Comparison of ENCODE assay signal across 1 cellular context in the genomic region with DNA sequence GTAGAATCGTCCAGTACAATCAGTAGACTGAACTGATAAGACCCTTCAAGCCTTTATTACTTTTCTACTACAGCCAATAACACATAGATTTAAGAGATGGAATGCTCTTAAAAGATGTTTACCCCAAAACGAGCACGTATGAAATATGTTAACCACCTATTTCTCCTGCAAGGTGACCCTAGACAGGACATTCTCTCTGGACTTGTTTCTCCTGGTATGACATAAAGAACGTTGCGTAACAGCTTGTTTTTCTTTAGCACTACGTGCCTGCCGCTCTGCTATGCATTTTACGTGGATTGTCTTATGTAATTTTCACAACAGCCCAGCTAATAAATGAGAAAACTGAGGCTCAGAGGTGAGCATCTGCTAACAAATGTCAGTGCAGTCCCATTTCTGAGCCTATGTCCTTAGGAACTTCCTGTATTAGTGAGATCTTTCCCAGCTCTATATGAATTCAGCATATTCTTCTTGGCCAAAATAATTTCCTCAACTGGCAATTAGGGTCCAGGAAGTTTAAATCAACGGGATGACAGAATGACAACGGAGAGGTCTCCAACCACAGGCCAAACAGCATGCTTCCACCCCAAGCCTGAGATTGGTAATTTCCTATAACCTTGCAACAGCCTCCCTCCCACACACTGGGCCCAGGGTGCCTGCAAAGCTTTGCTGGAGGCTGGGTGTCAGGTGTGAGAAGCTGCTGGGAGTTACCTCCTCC.
TF ChIP-seq lines count a peak whose summit lies in the region.

No MANE protein-coding gene starts in this region.

TF ChIP-seq in HepG2, 621 proteins besides CTCF, POLR2A, EP300 and RAD21 (continued from another document and continues in another):
- TF ChIP-seq, protein P1, sequence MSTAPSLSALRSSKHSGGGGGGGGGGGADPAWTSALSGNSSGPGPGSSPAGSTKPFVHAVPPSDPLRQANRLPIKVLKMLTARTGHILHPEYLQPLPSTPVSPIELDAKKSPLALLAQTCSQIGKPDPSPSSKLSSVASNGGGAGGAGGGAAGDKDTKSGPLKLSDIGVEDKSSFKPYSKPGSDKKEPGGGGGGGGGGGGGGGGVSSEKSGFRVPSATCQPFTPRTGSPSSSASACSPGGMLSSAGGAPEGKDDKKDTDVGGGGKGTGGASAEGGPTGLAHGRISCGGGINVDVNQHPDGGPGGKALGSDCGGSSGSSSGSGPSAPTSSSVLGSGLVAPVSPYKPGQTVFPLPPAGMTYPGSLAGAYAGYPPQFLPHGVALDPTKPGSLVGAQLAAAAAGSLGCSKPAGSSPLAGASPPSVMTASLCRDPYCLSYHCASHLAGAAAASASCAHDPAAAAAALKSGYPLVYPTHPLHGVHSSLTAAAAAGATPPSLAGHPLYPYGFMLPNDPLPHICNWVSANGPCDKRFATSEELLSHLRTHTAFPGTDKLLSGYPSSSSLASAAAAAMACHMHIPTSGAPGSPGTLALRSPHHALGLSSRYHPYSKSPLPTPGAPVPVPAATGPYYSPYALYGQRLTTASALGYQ (CRISPR knock-in tag; IDR thresholded peaks at IDR 0.05) = no peak
- TF ChIP-seq FUBP1 (CRISPR knock-in tag; IDR thresholded peaks at IDR 0.05; ENCODE audit: borderline replicate concordance) (peak; percentile 62; the same call in 1 of the 2 replicates), NONO (IDR thresholded peaks at IDR 0.05) (no peak), NONO (CRISPR knock-in tag; conservative IDR thresholded peaks at IDR 0.05) (no peak), IKZF1 (IDR thresholded peaks at IDR 0.05) (no peak), CREBL2 (CRISPR knock-in tag; IDR thresholded peaks at IDR 0.05; ENCODE audit: borderline replicate concordance) (no peak), ZBTB33 (CRISPR knock-in tag; IDR thresholded peaks at IDR 0.05) (0 out of 2 replicates have a peak, but pooled peaks have one; percentile 47), ZNF816 (CRISPR knock-in tag; IDR thresholded peaks at IDR 0.05; ENCODE audit: borderline replicate concordance) (no peak; the same call in none of the 2 replicates), GTF3A (CRISPR knock-in tag; conservative IDR thresholded peaks at IDR 0.05) (no peak), ZMYM4 (CRISPR knock-in tag; IDR thresholded peaks at IDR 0.05) (peak; percentile 12), TAF1 (CRISPR knock-in tag; IDR thresholded peaks at IDR 0.05) (no peak), ATF6 (CRISPR knock-in tag; conservative IDR thresholded peaks at IDR 0.05) (no peak), EEA1 (CRISPR knock-in tag; IDR thresholded peaks at IDR 0.05; ENCODE audit: borderline replicate concordance) (no peak), SRY (CRISPR knock-in tag; IDR thresholded peaks at IDR 0.05) (0 out of 2 replicates have a peak, but pooled peaks have one; percentile 11), MAZ (IDR thresholded peaks at IDR 0.05; ENCODE audit: borderline replicate concordance, low read depth, low read length) (no peak), MAZ (CRISPR knock-in tag; IDR thresholded peaks at IDR 0.05; ENCODE audit: low read depth) (no peak; the same call in none of the 2 replicates), ZNF367 (CRISPR knock-in tag; IDR thresholded peaks at IDR 0.05; ENCODE audit: borderline replicate concordance) (no peak), TBL1XR1 (IDR thresholded peaks at IDR 0.05; ENCODE audit: borderline replicate concordance, low read length, partially characterized antibody) (no peak), ZNF619 (CRISPR knock-in tag; IDR thresholded peaks at IDR 0.05) (peak; percentile 76; the same call in 1 of the 2 replicates), ZMYM2 (CRISPR knock-in tag; IDR thresholded peaks at IDR 0.05) (no peak), ATF1 (CRISPR knock-in tag; IDR thresholded peaks at IDR 0.05) (peak; percentile 40; the same call in 1 of the 2 replicates), ZNF124 (CRISPR knock-in tag; IDR thresholded peaks at IDR 0.05) (0 out of 2 replicates have a peak, but pooled peaks have one; percentile 16), ZZZ3 (CRISPR knock-in tag; IDR thresholded peaks at IDR 0.05; ENCODE audit: borderline replicate concordance) (no peak; the same call in 1 of the 2 replicates), PRPF4 (IDR thresholded peaks at IDR 0.05; ENCODE audit: low read depth, low read length, poor library complexity, severe bottlenecking) (no peak), ZNF746 (CRISPR knock-in tag; IDR thresholded peaks at IDR 0.05) (no peak), SIX4 (CRISPR knock-in tag; IDR thresholded peaks at IDR 0.05) (no peak; the same call in 1 of the 2 replicates), SIN3A (IDR thresholded peaks at IDR 0.05; ENCODE audit: borderline replicate concordance, low read depth, low read length) (no peak), NCOA5 (CRISPR knock-in tag; IDR thresholded peaks at IDR 0.05) (no peak; the same call in 1 of the 2 replicates), ZNF264 (CRISPR knock-in tag; IDR thresholded peaks at IDR 0.05) (no peak), ZNF496 (CRISPR knock-in tag; IDR thresholded peaks at IDR 0.05; ENCODE audit: insufficient replicate concordance) (no peak), FOXP1 (IDR thresholded peaks at IDR 0.05) (no peak), FOXP1 (CRISPR knock-in tag; IDR thresholded peaks at IDR 0.05) (peak; percentile 89), ZBTB49 (CRISPR knock-in tag; IDR thresholded peaks at IDR 0.05; ENCODE audit: borderline replicate concordance) (no peak), RBAK (CRISPR knock-in tag; IDR thresholded peaks at IDR 0.05) (peak; percentile 16; the same call in 1 of the 2 replicates), ZBTB7A (CRISPR knock-in tag; IDR thresholded peaks at IDR 0.05) (no peak), NPAS2 (CRISPR knock-in tag; IDR thresholded peaks at IDR 0.05; ENCODE audit: borderline replicate concordance) (no peak), FOXO1 (CRISPR knock-in tag; IDR thresholded peaks at IDR 0.05) (peak; percentile 97), TAF15 (IDR thresholded peaks at IDR 0.05; ENCODE audit: low read depth, low read length, poor library complexity, severe bottlenecking) (no peak), TP53 (CRISPR knock-in tag; conservative IDR thresholded peaks at IDR 0.05) (no peak)
- TF ChIP-seq, protein P2, sequence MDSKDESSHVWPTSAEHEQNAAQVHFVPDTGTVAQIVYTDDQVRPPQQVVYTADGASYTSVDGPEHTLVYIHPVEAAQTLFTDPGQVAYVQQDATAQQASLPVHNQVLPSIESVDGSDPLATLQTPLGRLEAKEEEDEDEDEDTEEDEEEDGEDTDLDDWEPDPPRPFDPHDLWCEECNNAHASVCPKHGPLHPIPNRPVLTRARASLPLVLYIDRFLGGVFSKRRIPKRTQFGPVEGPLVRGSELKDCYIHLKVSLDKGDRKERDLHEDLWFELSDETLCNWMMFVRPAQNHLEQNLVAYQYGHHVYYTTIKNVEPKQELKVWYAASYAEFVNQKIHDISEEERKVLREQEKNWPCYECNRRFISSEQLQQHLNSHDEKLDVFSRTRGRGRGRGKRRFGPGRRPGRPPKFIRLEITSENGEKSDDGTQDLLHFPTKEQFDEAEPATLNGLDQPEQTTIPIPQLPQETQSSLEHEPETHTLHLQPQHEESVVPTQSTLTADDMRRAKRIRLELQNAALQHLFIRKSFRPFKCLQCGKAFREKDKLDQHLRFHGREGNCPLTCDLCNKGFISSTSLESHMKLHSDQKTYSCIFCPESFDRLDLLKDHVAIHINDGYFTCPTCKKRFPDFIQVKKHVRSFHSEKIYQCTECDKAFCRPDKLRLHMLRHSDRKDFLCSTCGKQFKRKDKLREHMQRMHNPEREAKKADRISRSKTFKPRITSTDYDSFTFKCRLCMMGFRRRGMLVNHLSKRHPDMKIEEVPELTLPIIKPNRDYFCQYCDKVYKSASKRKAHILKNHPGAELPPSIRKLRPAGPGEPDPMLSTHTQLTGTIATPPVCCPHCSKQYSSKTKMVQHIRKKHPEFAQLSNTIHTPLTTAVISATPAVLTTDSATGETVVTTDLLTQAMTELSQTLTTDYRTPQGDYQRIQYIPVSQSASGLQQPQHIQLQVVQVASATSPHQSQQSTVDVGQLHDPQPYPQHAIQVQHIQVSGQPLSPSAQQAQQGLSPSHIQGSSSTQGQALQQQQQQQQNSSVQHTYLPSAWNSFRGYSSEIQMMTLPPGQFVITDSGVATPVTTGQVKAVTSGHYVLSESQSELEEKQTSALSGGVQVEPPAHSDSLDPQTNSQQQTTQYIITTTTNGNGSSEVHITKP (CRISPR knock-in tag; IDR thresholded peaks at IDR 0.05; ENCODE audit: low read depth) = peak; percentile 65
- TF ChIP-seq, protein P3, sequence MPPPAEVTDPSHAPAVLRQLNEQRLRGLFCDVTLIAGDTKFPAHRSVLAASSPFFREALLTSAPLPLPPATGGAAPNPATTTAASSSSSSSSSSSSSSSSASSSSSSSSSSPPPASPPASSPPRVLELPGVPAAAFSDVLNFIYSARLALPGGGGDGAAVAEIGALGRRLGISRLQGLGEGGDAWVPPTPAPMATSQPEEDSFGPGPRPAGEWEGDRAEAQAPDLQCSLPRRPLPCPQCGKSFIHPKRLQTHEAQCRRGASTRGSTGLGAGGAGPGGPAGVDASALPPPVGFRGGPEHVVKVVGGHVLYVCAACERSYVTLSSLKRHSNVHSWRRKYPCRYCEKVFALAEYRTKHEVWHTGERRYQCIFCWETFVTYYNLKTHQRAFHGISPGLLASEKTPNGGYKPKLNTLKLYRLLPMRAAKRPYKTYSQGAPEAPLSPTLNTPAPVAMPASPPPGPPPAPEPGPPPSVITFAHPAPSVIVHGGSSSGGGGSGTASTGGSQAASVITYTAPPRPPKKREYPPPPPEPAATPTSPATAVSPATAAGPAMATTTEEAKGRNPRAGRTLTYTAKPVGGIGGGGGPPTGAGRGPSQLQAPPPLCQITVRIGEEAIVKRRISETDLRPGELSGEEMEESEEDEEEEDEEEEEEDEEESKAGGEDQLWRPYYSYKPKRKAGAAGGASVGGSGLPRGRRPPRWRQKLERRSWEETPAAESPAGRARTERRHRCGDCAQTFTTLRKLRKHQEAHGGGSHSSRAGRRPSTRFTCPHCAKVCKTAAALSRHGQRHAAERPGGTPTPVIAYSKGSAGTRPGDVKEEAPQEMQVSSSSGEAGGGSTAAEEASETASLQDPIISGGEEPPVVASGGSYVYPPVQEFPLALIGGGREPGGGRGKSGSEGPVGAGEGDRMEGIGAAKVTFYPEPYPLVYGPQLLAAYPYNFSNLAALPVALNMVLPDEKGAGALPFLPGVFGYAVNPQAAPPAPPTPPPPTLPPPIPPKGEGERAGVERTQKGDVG (CRISPR knock-in tag; IDR thresholded peaks at IDR 0.05; ENCODE audit: borderline replicate concordance) = no peak; the same call in 1 of the 2 replicates
